Comparison of ENCODE assay signal across 28 cellular contexts in the genomic region with DNA sequence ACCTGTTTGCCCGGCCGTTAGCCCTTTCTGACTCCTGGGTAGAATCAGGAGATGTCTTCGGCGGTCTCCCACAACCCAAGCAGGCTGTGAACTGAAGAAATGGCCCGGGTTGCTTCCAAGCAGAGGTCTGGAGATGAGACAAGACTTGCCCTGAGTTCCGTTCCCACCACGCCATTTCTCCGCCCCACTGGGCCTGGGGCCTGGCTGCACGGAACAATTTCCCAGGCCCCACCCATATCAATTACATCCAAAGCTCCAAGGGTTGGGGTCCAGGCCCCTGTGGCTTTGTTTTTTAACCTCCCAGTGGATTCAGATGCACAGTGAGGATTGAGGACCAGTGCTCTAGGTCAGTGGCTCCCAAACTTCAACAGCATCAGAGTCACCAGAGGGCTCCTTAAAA.
"Had no signal": no experiment of that assay in that cellular context is flagged by ENCODE, and none has a peak within 500 bp of the region (broad histone marks: within the 10 kb centered on the region; RNA-seq: fewer than 3 reads in every experiment).

No MANE protein-coding gene starts in this region.

- ATAC-seq: effector memory CD8-positive, alpha-beta T cell; esophagus mucosa; foreskin keratinocyte; gastrocnemius medialis; gastroesophageal sphincter; heart left ventricle; heart right ventricle had no signal

- H3K4me1 ChIP-seq: colonic mucosa, foreskin keratinocyte had no signal

- H3K4me3 ChIP-seq: colonic mucosa, coronary artery, dorsolateral prefrontal cortex, esophagus muscularis mucosa, esophagus squamous epithelium, gastrocnemius medialis, gastroesophageal sphincter, heart left ventricle, heart right ventricle had no signal

- H3K9me3 ChIP-seq: colonic mucosa, esophagus muscularis mucosa, esophagus squamous epithelium, gastrocnemius medialis had no signal

- H3K27ac ChIP-seq: colonic mucosa, coronary artery, dorsolateral prefrontal cortex, epithelial cell of prostate, esophagus muscularis mucosa, esophagus squamous epithelium, foreskin keratinocyte, gastrocnemius medialis, gastroesophageal sphincter, heart left ventricle, heart right ventricle had no signal

- H3K27me3 ChIP-seq: colonic mucosa, dorsolateral prefrontal cortex, esophagus muscularis mucosa, esophagus squamous epithelium, foreskin keratinocyte, gastrocnemius medialis, gastroesophageal sphincter, heart left ventricle, heart right ventricle had no signal

- H3K36me3 ChIP-seq: colonic mucosa, esophagus muscularis mucosa, esophagus squamous epithelium, gastrocnemius medialis, gastroesophageal sphincter, heart left ventricle, heart right ventricle had no signal

- DNase-seq: colonic mucosa; cortex of kidney; dermis blood vessel endothelial cell; dorsolateral prefrontal cortex; effector CD4-positive, alpha-beta T cell; effector CD8-positive, alpha-beta T cell; effector memory CD4-positive, alpha-beta T cell; effector memory CD8-positive, alpha-beta T cell; endodermal cell; erythroblast; esophagus squamous epithelium; foreskin fibroblast; foreskin keratinocyte; foreskin melanocyte; gastrocnemius medialis; glutamatergic neuron; head of caudate nucleus; heart left ventricle; heart right ventricle had no signal

- FAIRE-seq: colon, endometrium, endothelial cell of umbilical vein, frontal cortex had no signal
